Comparison of ENCODE assay signal across 11 cellular contexts in genomic region chr12:11731042-11731357, GRCh38.
DNase-seq lines count a peak whose midpoint lies in the region; ATAC-seq and TF ChIP-seq lines count a peak whose summit lies in the region.
"Had no signal": no experiment of that assay in that cellular context is flagged by ENCODE, and none has a peak within 500 bp of the region (broad histone marks: within the 10 kb centered on the region; RNA-seq: fewer than 3 reads in every experiment).

No MANE protein-coding gene starts in this region.

- intact Hi-C loops in lower lobe of right lung (cut with DNase I): no loop called here

- H3K27me3 ChIP-seq in lower lobe of right lung (ENCODE audit: low read depth) (no peaks in the 10 kb centered on the region), thymus (ENCODE audit: control insufficient read depth, insufficient read depth) (no peaks in the 10 kb centered on the region)

- H3K9me3 Mint-ChIP-seq in T-helper 1 cell treated with Interleukin-12 subunit alpha and Interleukin-12 subunit beta and Interleukin-4 antibody, amounts not matched to agents 30 μg/mL and 1 μg/mL, for 36 hours: no peaks in the 10 kb centered on the region
- H3K9me3 Mint-ChIP-seq in activated CD4-positive, alpha-beta memory T cell treated with anti-CD3 and anti-CD28 coated beads, Interleukin-2, amount 10 ng/mL, durations not matched to agents 7 days and 5 days: no peaks in the 10 kb centered on the region

- peaks cover 73% of the 10 kb centered on the region for H3K4me1 Mint-ChIP-seq in T-helper 1 cell treated with Interleukin-12 subunit alpha and Interleukin-12 subunit beta and Interleukin-4 antibody, amounts not matched to agents 30 μg/mL and 1 μg/mL, for 36 hours (ENCODE audit: low read depth)
- H3K4me1 Mint-ChIP-seq in activated CD4-positive, alpha-beta memory T cell treated with anti-CD3 and anti-CD28 coated beads, Interleukin-2, amount 10 ng/mL, durations not matched to agents 7 days and 5 days: peaks cover 66% of the 10 kb centered on the region

- WGBS in thymus: 85% methylated on average over 1 of the region's 1 CpG

- H3K4me1 ChIP-seq in lower lobe of right lung (peaks cover 61% of the 10 kb centered on the region), thymus (ENCODE audit: control insufficient read depth, insufficient read depth, low read length) (peaks cover 62% of the 10 kb centered on the region)

- peak overlapping the region; percentile 26 for H3K4me3 Mint-ChIP-seq in T-helper 1 cell treated with Interleukin-12 subunit alpha and Interleukin-12 subunit beta and Interleukin-4 antibody, amounts not matched to agents 30 μg/mL and 1 μg/mL, for 36 hours
- no peak overlapping the region for H3K4me3 Mint-ChIP-seq in activated CD4-positive, alpha-beta memory T cell treated with anti-CD3 and anti-CD28 coated beads, Interleukin-2, amount 10 ng/mL, durations not matched to agents 7 days and 5 days

- ATAC-seq in lower lobe of right lung (no peak), GM18907 (IDR thresholded peaks at IDR 0.05; ENCODE audit: unreplicated experiment) (no peak), HG02884 (IDR thresholded peaks at IDR 0.05; ENCODE audit: unreplicated experiment) (no peak)
- ATAC-seq: Panc1 had no signal

- POLR2A ChIA-PET in activated CD4-positive, alpha-beta memory T cell treated with anti-CD3 and anti-CD28 coated beads, Interleukin-2, amount 10 ng/mL, durations not matched to agents 7 days and 5 days (lab: Charles Lee): interaction anchor here (0.8 to 2.4 kb wide), 7 partner anchors 9 to 278 kb away, joined by 3 to 10 read pairs (median 4); partner anchors contain the start of gene ETV6

- no peaks in the 10 kb centered on the region for H3K27me3 Mint-ChIP-seq in T-helper 1 cell treated with Interleukin-12 subunit alpha and Interleukin-12 subunit beta and Interleukin-4 antibody, amounts not matched to agents 30 μg/mL and 1 μg/mL, for 36 hours (ENCODE audit: low read depth)
- no peaks in the 10 kb centered on the region for H3K27me3 Mint-ChIP-seq in activated CD4-positive, alpha-beta memory T cell treated with anti-CD3 and anti-CD28 coated beads, Interleukin-2, amount 10 ng/mL, durations not matched to agents 7 days and 5 days

- H3K9me3 ChIP-seq in lower lobe of right lung: no peaks in the 10 kb centered on the region
- H3K9me3 ChIP-seq in thymus (ENCODE audit: control insufficient read depth): no peaks in the 10 kb centered on the region

- H3K4me3 ChIP-seq in lower lobe of right lung (no peak overlapping the region), thymus (ENCODE audit: low read length) (no peak overlapping the region)

- TF ChIP-seq CTCF in lower lobe of right lung (IDR thresholded peaks at IDR 0.05): no peak

- peak overlapping the region; percentile 68 for H3K27ac ChIP-seq in lower lobe of right lung
- H3K27ac ChIP-seq in thymus (ENCODE audit: low read depth): peak overlapping the region; percentile 85

- no peak for DNase-seq in T-helper 1 cell
- DNase-seq in activated CD4-positive, alpha-beta memory T cell treated with anti-CD3 and anti-CD28 coated beads, Interleukin-2, amount 10 ng/mL, durations not matched to agents 7 days and 5 days: no peak
- no peak for DNase-seq in lower lobe of right lung
- DNase-seq in SIG-M5 treated with dmso at 0.1 percent for 504 hours (lab: John Stamatoyannopoulos, UW; ENCODE audit: unreplicated experiment): no peak
- DNase-seq: activated CD8-positive, alpha-beta memory T cell treated with anti-CD3 and anti-CD28 coated beads for 24 hours; NCI-H1105 treated with DMSO at 0.1 percent for 48 hours had no signal

- CTCF ChIA-PET in activated CD4-positive, alpha-beta memory T cell treated with anti-CD3 and anti-CD28 coated beads, Interleukin-2, amount 10 ng/mL, durations not matched to agents 7 days and 5 days (lab: Charles Lee): interaction anchor here (1.0 to 2.3 kb wide), 3 partner anchors 32 to 302 kb away, joined by 3 to 9 read pairs (median 3); no protein-coding TSS in a partner anchor

- H3K27ac Mint-ChIP-seq in T-helper 1 cell treated with Interleukin-12 subunit alpha and Interleukin-12 subunit beta and Interleukin-4 antibody, amounts not matched to agents 30 μg/mL and 1 μg/mL, for 36 hours: peak overlapping the region; percentile 88
- H3K27ac Mint-ChIP-seq in activated CD4-positive, alpha-beta memory T cell treated with anti-CD3 and anti-CD28 coated beads, Interleukin-2, amount 10 ng/mL, durations not matched to agents 7 days and 5 days: peak overlapping the region; percentile 70

- H3K36me3 ChIP-seq in lower lobe of right lung: no peaks in the 10 kb centered on the region
- no peaks in the 10 kb centered on the region for H3K36me3 ChIP-seq in thymus (ENCODE audit: control insufficient read depth, insufficient read depth)

- peaks cover 25% of the 10 kb centered on the region for H3K36me3 Mint-ChIP-seq in T-helper 1 cell treated with Interleukin-12 subunit alpha and Interleukin-12 subunit beta and Interleukin-4 antibody, amounts not matched to agents 30 μg/mL and 1 μg/mL, for 36 hours (ENCODE audit: low read depth)
- H3K36me3 Mint-ChIP-seq in activated CD4-positive, alpha-beta memory T cell treated with anti-CD3 and anti-CD28 coated beads, Interleukin-2, amount 10 ng/mL, durations not matched to agents 7 days and 5 days (ENCODE audit: low read depth): peaks cover 30% of the 10 kb centered on the region
